In genomic region chr2:229980440-229981184, GRCh38 we compare ENCODE assay signal across 9 cellular contexts. TPM values are rescaled to one million over a fixed set of nuclear protein-coding genes. Genes with fewer than 3 reads are reported as not detected.
DNase-seq lines count a peak whose midpoint lies in the region; ATAC-seq, FAIRE-seq and TF ChIP-seq lines count a peak whose summit lies in the region.
"Had no signal": no experiment of that assay in that cellular context is flagged by ENCODE, and none has a peak within 500 bp of the region (broad histone marks: within the 10 kb centered on the region; RNA-seq: fewer than 3 reads in every experiment).

No MANE protein-coding gene starts in this region.

- peak; percentile 58 for DNase-seq in activated CD4-positive, alpha-beta T cell treated with anti-CD3 and anti-CD28 coated beads, Interleukin-2, amount 10 ng/mL, durations not matched to agents 24 days and 14 days
- no peak for DNase-seq in activated CD4-positive, alpha-beta T cell treated with anti-CD3 and anti-CD28 coated beads for 1 hour
- DNase-seq in NCI-H226 (peak; percentile 87), bronchial epithelial cell (ENCODE audit: low read depth) (peak; percentile 89), right lobe of liver (peak; percentile 29 to 55 (median 53)), type B pancreatic cell (ENCODE audit: extremely low spot score, unreplicated experiment) (no peak), NCI-H1417 treated with DMSO at 0.1 percent for 48 hours (lab: John Stamatoyannopoulos, UW) (no peak), KG1 (lab: John Stamatoyannopoulos, UW) (no peak)

- H3K36me3 Mint-ChIP-seq in activated CD4-positive, alpha-beta T cell treated with anti-CD3 and anti-CD28 coated beads, Interleukin-2, amount 10 ng/mL, durations not matched to agents 24 days and 14 days (ENCODE audit: low read depth), result no peaks in the 10 kb centered on the region
- peaks cover 3% of the 10 kb centered on the region for H3K36me3 Mint-ChIP-seq in type B pancreatic cell
- H3K36me3 Mint-ChIP-seq: CD4-positive, alpha-beta memory T cell had no signal

- H3K4me3 Mint-ChIP-seq in activated CD4-positive, alpha-beta T cell treated with anti-CD3 and anti-CD28 coated beads, Interleukin-2, amount 10 ng/mL, durations not matched to agents 24 days and 14 days, result no peak overlapping the region
- H3K4me3 Mint-ChIP-seq in type B pancreatic cell, result no peak overlapping the region

- WGBS in right lobe of liver (ENCODE audit: insufficient coverage, low coverage, low lambda C conversion rate, missing lambda C conversion rate), result 40% methylated on average over 4 of the region's 7 CpGs

- no peaks in the 10 kb centered on the region for H3K9me3 ChIP-seq in right lobe of liver

- H3K4me1 ChIP-seq in right lobe of liver, result no peaks in the 10 kb centered on the region

- TF ChIP-seq CTCF in bronchial epithelial cell (IDR thresholded peaks at IDR 0.05; ENCODE audit: insufficient read depth, low read length, severe bottlenecking) (no peak), right lobe of liver (IDR thresholded peaks at IDR 0.05) (no peak), type B pancreatic cell (conservative IDR thresholded peaks at IDR 0.05) (no peak)

- peak; percentile 69 to 95 (median 90) for ATAC-seq in right lobe of liver

- TF ChIP-seq POLR2A in right lobe of liver (IDR thresholded peaks at IDR 0.05), result no peak

- peaks cover 5% of the 10 kb centered on the region for H3K4me1 Mint-ChIP-seq in activated CD4-positive, alpha-beta T cell treated with anti-CD3 and anti-CD28 coated beads, Interleukin-2, amount 10 ng/mL, durations not matched to agents 24 days and 14 days
- H3K4me1 Mint-ChIP-seq in type B pancreatic cell (ENCODE audit: unreplicated experiment), result peaks cover 6% of the 10 kb centered on the region

- no peaks in the 10 kb centered on the region for H3K27me3 ChIP-seq in bronchial epithelial cell (ENCODE audit: control insufficient read depth, insufficient read depth, low read length)
- no peaks in the 10 kb centered on the region for H3K27me3 ChIP-seq in right lobe of liver

- no peaks in the 10 kb centered on the region for H3K9me3 Mint-ChIP-seq in activated CD4-positive, alpha-beta T cell treated with anti-CD3 and anti-CD28 coated beads, Interleukin-2, amount 10 ng/mL, durations not matched to agents 24 days and 14 days
- H3K9me3 Mint-ChIP-seq in type B pancreatic cell, result no peaks in the 10 kb centered on the region
- H3K9me3 Mint-ChIP-seq: CD4-positive, alpha-beta memory T cell had no signal

- peak overlapping the region; percentile 22 for H3K4me3 ChIP-seq in bronchial epithelial cell (ENCODE audit: low read depth, low read length)
- no peak overlapping the region for H3K4me3 ChIP-seq in right lobe of liver

- no peaks in the 10 kb centered on the region for H3K27me3 Mint-ChIP-seq in activated CD4-positive, alpha-beta T cell treated with anti-CD3 and anti-CD28 coated beads, Interleukin-2, amount 10 ng/mL, durations not matched to agents 24 days and 14 days
- no peaks in the 10 kb centered on the region for H3K27me3 Mint-ChIP-seq in type B pancreatic cell
- H3K27me3 Mint-ChIP-seq: CD4-positive, alpha-beta memory T cell had no signal

- intact Hi-C loops in activated CD4-positive, alpha-beta T cell treated with anti-CD3 and anti-CD28 coated beads, Interleukin-2, amount 10 ng/mL, durations not matched to agents 24 days and 14 days (cut with micrococcal nuclease), result no loop called here
- intact Hi-C loops in right lobe of liver (cut with DNase I), result no loop called here

- FAIRE-seq in bronchial epithelial cell (lab: Jason Lieb, UNC), result peak; percentile 28

- no peak overlapping the region for H3K27ac ChIP-seq in right lobe of liver

- H3K27ac Mint-ChIP-seq in activated CD4-positive, alpha-beta T cell treated with anti-CD3 and anti-CD28 coated beads, Interleukin-2, amount 10 ng/mL, durations not matched to agents 24 days and 14 days, result no peak overlapping the region
- peak overlapping the region; percentile 82 for H3K27ac Mint-ChIP-seq in type B pancreatic cell

- no peaks in the 10 kb centered on the region for H3K36me3 ChIP-seq in bronchial epithelial cell (ENCODE audit: control insufficient read depth, insufficient read depth, low read length)
- no peaks in the 10 kb centered on the region for H3K36me3 ChIP-seq in right lobe of liver

RNA-seq across cellular contexts. Expression of gene FBXO36, which starts 58.3 kb away (rescaled TPM):
- total RNA-seq in activated CD4-positive, alpha-beta T cell treated with anti-CD3 and anti-CD28 coated beads, Interleukin-2, amount 10 ng/mL, durations not matched to agents 24 days and 14 days, result 0.71 and 0.77 TPM in 2 replicates
- total RNA-seq in bronchial epithelial cell (3.4 and 4.2 TPM in 2 replicates), right lobe of liver (1 to 10 TPM in 1 of 6 experiments, under 1 TPM in 5; 0.49 to 1.2 (median 0.72) TPM), type B pancreatic cell (ENCODE audit: low replicate concordance) (2.0 and 3.2 TPM in 2 replicates)

RNA-seq across cellular contexts. Expression of gene TRIP12, which starts 58.8 kb away (rescaled TPM):
- 240 and 246 TPM in 2 replicates for total RNA-seq in activated CD4-positive, alpha-beta T cell treated with anti-CD3 and anti-CD28 coated beads, Interleukin-2, amount 10 ng/mL, durations not matched to agents 24 days and 14 days
- total RNA-seq in bronchial epithelial cell (170 and 326 TPM in 2 replicates), right lobe of liver (10 to 100 TPM; 66.5 to 98.0 (median 85.4) TPM), type B pancreatic cell (ENCODE audit: low replicate concordance) (188 and 191 TPM in 2 replicates)

Comparison
In these comparisons a context has a peak if more than half of its experiments do, and no peak if none do; other contexts are left out.
1. DNase-seq: peak in activated CD4-positive, alpha-beta T cell treated with anti-CD3 and anti-CD28 coated beads, Interleukin-2, amount 10 ng/mL, durations not matched to agents 24 days and 14 days (single experiment), NCI-H226 (single experiment), bronchial epithelial cell (single experiment) and right lobe of liver (3 of 3); none in activated CD4-positive, alpha-beta T cell treated with anti-CD3 and anti-CD28 coated beads for 1 hour (single experiment), type B pancreatic cell (single experiment), NCI-H1417 treated with DMSO at 0.1 percent for 48 hours (single experiment) and KG1 (single experiment).